1 cellular context compared by ENCODE assay signal in genomic region chr9:36487482-36488321, GRCh38.
TF ChIP-seq lines count a peak whose summit lies in the region.

No MANE protein-coding gene starts in this region.

TF ChIP-seq in HEK293, 187 proteins besides CTCF, POLR2A, EP300 and RAD21 (continued from another document and continues in another):
- TF ChIP-seq ZNF830 (tag by site-specific recombination; IDR thresholded peaks at IDR 0.05; ENCODE audit: low read depth) (no peak), SCRT1 (tag by site-specific recombination; IDR thresholded peaks at IDR 0.05; ENCODE audit: borderline replicate concordance) (no peak), ZNF202 (tag by site-specific recombination; IDR thresholded peaks at IDR 0.05; ENCODE audit: borderline replicate concordance) (no peak), ZBTB20 (tag by site-specific recombination; IDR thresholded peaks at IDR 0.05) (peak; percentile 63), PRDM4 (tag by site-specific recombination; IDR thresholded peaks at IDR 0.05) (peak; percentile 84), ZNF350 (tag by site-specific recombination; IDR thresholded peaks at IDR 0.05) (no peak), GLIS2 (tag by site-specific recombination; IDR thresholded peaks at IDR 0.05) (peak; percentile 66), ZNF513 (tag by site-specific recombination; IDR thresholded peaks at IDR 0.05) (no peak; the same call in 1 of the 2 replicates), KLF10 (tag by site-specific recombination; IDR thresholded peaks at IDR 0.05) (peak; percentile 91), ZNF561 (tag by site-specific recombination; IDR thresholded peaks at IDR 0.05; ENCODE audit: borderline replicate concordance) (peak; percentile 81; the same call in 1 of the 2 replicates), ZNF324 (tag by site-specific recombination; IDR thresholded peaks at IDR 0.05) (no peak), ZNF518A (tag by site-specific recombination; conservative IDR thresholded peaks at IDR 0.05; ENCODE audit: low read depth) (0 out of 2 replicates have a peak, but pooled peaks have one; percentile 13), ZIC2 (tag by site-specific recombination; IDR thresholded peaks at IDR 0.05) (peak; percentile 11; the same call in 1 of the 2 replicates), ZBTB8A (tag by site-specific recombination; IDR thresholded peaks at IDR 0.05) (peak; percentile 88), ZNF707 (tag by site-specific recombination; IDR thresholded peaks at IDR 0.05) (no peak), ZNF660 (tag by site-specific recombination; IDR thresholded peaks at IDR 0.05) (peak; percentile 62), ZNF239 (tag by site-specific recombination; IDR thresholded peaks at IDR 0.05) (no peak), PATZ1 (tag by site-specific recombination; IDR thresholded peaks at IDR 0.05) (0 out of 2 replicates have a peak, but pooled peaks have one; percentile 36), ZNF544 (tag by site-specific recombination; IDR thresholded peaks at IDR 0.05) (no peak), ZNF335 (tag by site-specific recombination; conservative IDR thresholded peaks at IDR 0.05) (peak; percentile 57), ZNF623 (tag by site-specific recombination; IDR thresholded peaks at IDR 0.05) (0 out of 2 replicates have a peak, but pooled peaks have one; percentile 8), GLIS1 (tag by site-specific recombination; IDR thresholded peaks at IDR 0.05) (peak; percentile 28), SP3 (tag by site-specific recombination; IDR thresholded peaks at IDR 0.05) (peak; percentile 44; the same call in 1 of the 2 replicates), ZNF692 (tag by site-specific recombination; IDR thresholded peaks at IDR 0.05) (peak; percentile 55; the same call in 1 of the 2 replicates), ZNF585B (tag by site-specific recombination; IDR thresholded peaks at IDR 0.05) (no peak), ZSCAN4 (tag by site-specific recombination; IDR thresholded peaks at IDR 0.05) (no peak), KLF9 (tag by site-specific recombination; IDR thresholded peaks at IDR 0.05; ENCODE audit: low read depth) (0 out of 2 replicates have a peak, but pooled peaks have one; percentile 22), PRDM1 (tag by site-specific recombination; IDR thresholded peaks at IDR 0.05) (peak; percentile 81), KLF16 (tag by site-specific recombination; IDR thresholded peaks at IDR 0.05) (no peak), ZNF629 (tag by site-specific recombination; IDR thresholded peaks at IDR 0.05) (no peak), ZBTB6 (tag by site-specific recombination; IDR thresholded peaks at IDR 0.05) (no peak), ZBTB17 (tag by site-specific recombination; IDR thresholded peaks at IDR 0.05) (peak; percentile 45), ZNF776 (tag by site-specific recombination; IDR thresholded peaks at IDR 0.05; ENCODE audit: borderline replicate concordance) (no peak), ZNF549 (tag by site-specific recombination; IDR thresholded peaks at IDR 0.05) (no peak), ZNF791 (tag by site-specific recombination; IDR thresholded peaks at IDR 0.05) (no peak), ZNF146 (tag by site-specific recombination; IDR thresholded peaks at IDR 0.05) (no peak), ZNF175 (tag by site-specific recombination; IDR thresholded peaks at IDR 0.05) (no peak), ZBTB11 (tag by site-specific recombination; conservative IDR thresholded peaks at IDR 0.05; ENCODE audit: low read depth) (0 out of 2 replicates have a peak, but pooled peaks have one; percentile 20), ATF2 (tag by site-specific recombination; IDR thresholded peaks at IDR 0.05; ENCODE audit: low read depth) (no peak), ZNF571 (tag by site-specific recombination; IDR thresholded peaks at IDR 0.05) (no peak), TRIM28 (IDR thresholded peaks at IDR 0.05; ENCODE audit: borderline replicate concordance, low read length) (peak; percentile 58; the same call in 1 of the 2 replicates), ZFHX2 (tag by site-specific recombination; conservative IDR thresholded peaks at IDR 0.05) (peak; percentile 16; the same call in 1 of the 2 replicates)
